Comparison of ENCODE assay signal across 14 cellular contexts in genomic region chr17:30222741-30223175, GRCh38. TPM values are rescaled to one million over a fixed set of nuclear protein-coding genes. Genes with fewer than 3 reads are reported as not detected.
"Had no signal": no experiment of that assay in that cellular context is flagged by ENCODE, and none has a peak within 500 bp of the region (broad histone marks: within the 10 kb centered on the region; RNA-seq: fewer than 3 reads in every experiment).

No MANE protein-coding gene starts in this region.

- ATAC-seq: left lobe of liver had no signal

- FAIRE-seq: astrocyte, bronchial epithelial cell, frontal cortex had no signal

- DNase-seq: activated CD4-positive, CD25-positive, alpha-beta regulatory T cell treated with anti-CD3 and anti-CD28 coated beads, Interleukin-2, amount 50 U/mL, for 72 hours; activated naive CD4-positive, alpha-beta T cell treated with anti-CD3 and anti-CD28 coated beads for 36 hours; activated T-cell treated with anti-CD3 and anti-CD28 coated beads for 4 hours; dermis blood vessel endothelial cell; head of caudate nucleus; naive B cell; retina had no signal

- H3K27me3 ChIP-seq: upper lobe of left lung had no signal

- H3K4me3 ChIP-seq: skin epidermis, upper lobe of left lung had no signal

- H3K27ac ChIP-seq: skin epidermis had no signal

- H3K9me3 ChIP-seq: upper lobe of left lung had no signal

RNA-seq across cellular contexts. Expression of gene SLC6A4, which starts 12.7 kb away (rescaled TPM):
- total RNA-seq: activated naive CD4-positive, alpha-beta T cell treated with anti-CD3 and anti-CD28 coated beads for 36 hours; astrocyte; bronchial epithelial cell; epithelial cell of proximal tubule had no signal
